30 cellular contexts compared by ENCODE assay signal in the genomic region with DNA sequence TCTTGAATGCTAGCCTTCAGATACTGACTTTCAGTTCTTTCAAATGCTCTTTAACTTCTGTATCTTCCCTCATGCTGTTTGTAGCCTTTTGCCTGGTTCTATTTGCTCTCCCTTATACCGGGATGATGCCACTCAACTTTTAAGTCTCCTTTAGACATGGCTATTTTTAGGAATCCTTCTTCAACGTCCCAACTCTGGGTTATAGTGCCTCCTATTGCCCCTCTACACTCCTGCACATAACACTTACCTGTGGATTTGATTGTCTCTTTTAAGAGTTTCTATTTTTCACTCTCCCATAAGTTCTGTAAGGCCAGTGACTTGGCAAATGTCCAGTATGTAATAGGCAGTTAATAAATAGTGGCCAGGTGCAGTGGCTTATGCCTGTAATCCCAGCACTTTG.
DNase-seq lines count a peak whose midpoint lies in the region; ATAC-seq and TF ChIP-seq lines count a peak whose summit lies in the region.
"Had no signal": no experiment of that assay in that cellular context is flagged by ENCODE, and none has a peak within 500 bp of the region (broad histone marks: within the 10 kb centered on the region; RNA-seq: fewer than 3 reads in every experiment).

No MANE protein-coding gene starts in this region.

- CTCF ChIA-PET in T-cell (lab: Charles Lee): no interaction called here

- H3K9me3 ChIP-seq in liver (ENCODE audit: control insufficient read depth in 4 of 4, low read length in 3 of 4): no peaks in the 10 kb centered on the region
- H3K9me3 ChIP-seq: breast epithelium, pancreas, upper lobe of left lung had no signal

- H3K79me2 ChIP-seq in GM23338 (replicated peaks; ENCODE audit: insufficient read depth): no peaks in the 10 kb centered on the region

- peaks cover 2% of the 10 kb centered on the region for H3K27me3 Mint-ChIP-seq in GM23338 (ENCODE audit: insufficient read depth, low read depth, poor library complexity)
- H3K27me3 Mint-ChIP-seq in chondrocyte (ENCODE audit: low read depth): peaks cover 9% of the 10 kb centered on the region
- no peaks in the 10 kb centered on the region for H3K27me3 Mint-ChIP-seq in CD14-positive monocyte (ENCODE audit: low read depth in 3 of 3)
- no peaks in the 10 kb centered on the region for H3K27me3 Mint-ChIP-seq in T-cell
- H3K27me3 Mint-ChIP-seq: activated CD8-positive, alpha-beta T cell treated with anti-CD3 and anti-CD28 coated beads for 36 hours; CD4-positive, CD25-positive, alpha-beta regulatory T cell had no signal

- H3K4me3 ChIP-seq in GM23338 (no peak overlapping the region), liver (ENCODE audit: low read depth in 1 of 3, low read length in 3 of 3) (no peak overlapping the region)
- H3K4me3 ChIP-seq: breast epithelium, pancreas, upper lobe of left lung had no signal

- H3K27me3 ChIP-seq in GM23338 (ENCODE audit: insufficient read depth) (no peaks in the 10 kb centered on the region), liver (ENCODE audit: control insufficient read depth in 4 of 4, insufficient read depth in 4 of 4, low read length in 3 of 4) (no peaks in the 10 kb centered on the region)
- H3K27me3 ChIP-seq: breast epithelium, pancreas, upper lobe of left lung had no signal

- no peaks in the 10 kb centered on the region for H3K9me2 ChIP-seq in GM23338 (ENCODE audit: insufficient read depth)

- H3K4me3 Mint-ChIP-seq in GM23338 (no peak overlapping the region), chondrocyte (ENCODE audit: unreplicated experiment) (no peak overlapping the region), CD14-positive monocyte (no peak overlapping the region), T-cell (no peak overlapping the region)
- H3K4me3 Mint-ChIP-seq: activated CD8-positive, alpha-beta T cell treated with anti-CD3 and anti-CD28 coated beads for 36 hours; CD4-positive, CD25-positive, alpha-beta regulatory T cell; HFFc6; nephron had no signal

- TF ChIP-seq CTCF in GM23338 (conservative IDR thresholded peaks at IDR 0.05; ENCODE audit: low read depth in 2 of 2) (peak; percentile 58 to 69), chondrocyte (IDR thresholded peaks at IDR 0.05) (peak; percentile 12), liver (IDR thresholded peaks at IDR 0.05; ENCODE audit: low read depth, low read length, missing input control) (peak; percentile 7), CD14-positive monocyte (IDR thresholded peaks at IDR 0.05) (no peak)

- in situ Hi-C loops in ACHN (cut with HindIII; ENCODE audit: low pct_ligation_motif_present, low pct_unique_long_range_greater_than_20kb, low sequenced_read_pairs): no loop called here

- H3K4me1 ChIP-seq in GM23338 (ENCODE audit: insufficient read depth) (peaks cover 13% of the 10 kb centered on the region; the same call in 1 of the 2 replicates), liver (ENCODE audit: control insufficient read depth in 4 of 4, insufficient read depth in 4 of 4, low read length in 3 of 4) (no peaks in the 10 kb centered on the region)
- H3K4me1 ChIP-seq: breast epithelium, upper lobe of left lung had no signal

- H3K36me3 ChIP-seq in GM23338 (ENCODE audit: insufficient read depth) (no peaks in the 10 kb centered on the region), liver (ENCODE audit: control insufficient read depth in 4 of 4, insufficient read depth in 3 of 4, low read depth in 1 of 4, low read length in 3 of 4) (no peaks in the 10 kb centered on the region)
- H3K36me3 ChIP-seq: breast epithelium, pancreas, upper lobe of left lung had no signal

- WGBS in liver: 42% methylated on average over 2 of the region's 2 CpGs

- H3K4me2 ChIP-seq in GM23338: no peak overlapping the region

- no peak overlapping the region for H2AFZ ChIP-seq in GM23338

- no peak overlapping the region for H3K9ac ChIP-seq in liver (ENCODE audit: low read depth in 1 of 2, low read length in 2 of 2)

- no peaks in the 10 kb centered on the region for H4K20me1 ChIP-seq in GM23338 (replicated peaks; ENCODE audit: insufficient read depth)

- no peaks in the 10 kb centered on the region for H3K36me3 Mint-ChIP-seq in GM23338 (ENCODE audit: low read depth)
- no peaks in the 10 kb centered on the region for H3K36me3 Mint-ChIP-seq in chondrocyte (ENCODE audit: low read depth)
- H3K36me3 Mint-ChIP-seq in CD14-positive monocyte: no peaks in the 10 kb centered on the region
- H3K36me3 Mint-ChIP-seq in T-cell: no peaks in the 10 kb centered on the region
- H3K36me3 Mint-ChIP-seq: CD4-positive, CD25-positive, alpha-beta regulatory T cell had no signal

- H3K27ac Mint-ChIP-seq in GM23338 (no peak overlapping the region), chondrocyte (ENCODE audit: unreplicated experiment) (no peak overlapping the region), CD14-positive monocyte (no peak overlapping the region), T-cell (no peak overlapping the region)
- H3K27ac Mint-ChIP-seq: activated CD8-positive, alpha-beta T cell treated with anti-CD3 and anti-CD28 coated beads for 36 hours; CD4-positive, CD25-positive, alpha-beta regulatory T cell; HFFc6; nephron had no signal

- ATAC-seq in GM23338 (peak; percentile 56), T-cell (replicated peaks in 1 of 4) (no peak)
- ATAC-seq: activated CD4-positive, CD25-positive, alpha-beta regulatory T cell treated with anti-CD3 and anti-CD28 coated beads, Interleukin-2, amount 50 U/mL, for 24 hours; activated CD8-positive, alpha-beta T cell treated with anti-CD3 and anti-CD28 coated beads for 36 hours; left colon; pancreas; right cardiac atrium had no signal

- H3F3A ChIP-seq in GM23338 (replicated peaks; ENCODE audit: low read depth): no peaks in the 10 kb centered on the region

- POLR2A ChIA-PET in T-cell (lab: Charles Lee): no interaction called here

- DNase-seq in ACHN (peak; percentile 4), GM23338 (ENCODE audit: low spot score) (peak; percentile 36), chondrocyte (ENCODE audit: low spot score) (no peak), CD14-positive monocyte (ENCODE audit: low spot score) (no peak), NCI-H1694 (lab: John Stamatoyannopoulos, UW) (no peak), T-cell (no peak), DMS79 treated with DMSO at 0.1 percent for 48 hours (lab: John Stamatoyannopoulos, UW) (no peak)
- DNase-seq: activated CD8-positive, alpha-beta T cell treated with anti-CD3 and anti-CD28 coated beads for 36 hours; activated effector memory CD4-positive, alpha-beta T cell treated with anti-CD3 and anti-CD28 coated beads, Interleukin-2, amount 50 U/mL, for 16 hours; activated T-cell treated with anti-CD3 and anti-CD28 coated beads for 4 hours; amniotic stem cell; CD4-positive, CD25-positive, alpha-beta regulatory T cell; cortex of kidney; glutamatergic neuron; HFFc6; Karpas-422; left colon; midbrain; NCI-H1092; NCI-H2029 treated with DMSO at 0.1 percent for 48 hours; NCI-H446 treated with DMSO at 0.1 percent for 48 hours; pancreas; right cardiac atrium; stimulated activated CD4-positive, alpha-beta T cell treated with anti-CD3 and anti-CD28 coated beads, Interleukin-15, amount 100 ng/mL, for 24 hours; stimulated activated CD8-positive, alpha-beta memory T cell treated with anti-CD3 and anti-CD28 coated beads, Interleukin-4, amount 100 ng/mL, for 48 hours; upper lobe of left lung had no signal

- H3K9me3 Mint-ChIP-seq in GM23338 (no peaks in the 10 kb centered on the region), chondrocyte (ENCODE audit: low read depth) (peaks cover 8% of the 10 kb centered on the region), CD14-positive monocyte (peaks cover 0 to 5% (median 2%) of the 10 kb centered on the region in 7 donors), T-cell (no peaks in the 10 kb centered on the region)
- H3K9me3 Mint-ChIP-seq: activated CD8-positive, alpha-beta T cell treated with anti-CD3 and anti-CD28 coated beads for 36 hours; HFFc6; nephron had no signal

- H3K4me1 Mint-ChIP-seq in GM23338 (peaks cover 17% of the 10 kb centered on the region), chondrocyte (ENCODE audit: low read depth) (peaks cover 24% of the 10 kb centered on the region), CD14-positive monocyte (no peaks in the 10 kb centered on the region), T-cell (no peaks in the 10 kb centered on the region)
- H3K4me1 Mint-ChIP-seq: CD4-positive, CD25-positive, alpha-beta regulatory T cell had no signal

- H3K27ac ChIP-seq in GM23338 (ENCODE audit: low read depth): no peak overlapping the region
- no peak overlapping the region for H3K27ac ChIP-seq in liver (ENCODE audit: low read depth in 1 of 2, low read length in 2 of 2)
- H3K27ac ChIP-seq: breast epithelium, pancreas, upper lobe of left lung had no signal

- intact Hi-C loops in CD14-positive monocyte (cut with micrococcal nuclease): no loop called here

- TF ChIP-seq RAD21 in liver (IDR thresholded peaks at IDR 0.05): peak; percentile 24 to 44

TF ChIP-seq in GM23338, 12 proteins besides CTCF, POLR2A, EP300 and RAD21 (continues in another document):
- TF ChIP-seq EZH2 (IDR thresholded peaks at IDR 0.05; ENCODE audit: low read depth, unreplicated experiment): no peak

TF ChIP-seq in liver, 16 proteins besides CTCF, POLR2A, EP300 and RAD21 (continues in another document):
- no peak for TF ChIP-seq EGR1 (IDR thresholded peaks at IDR 0.05; ENCODE audit: low read depth in 2 of 2)
- no peak for TF ChIP-seq YY1 (IDR thresholded peaks at IDR 0.05)
- TF ChIP-seq TAF1 (conservative IDR thresholded peaks at IDR 0.05): no peak
- no peak for TF ChIP-seq JUND (IDR thresholded peaks at IDR 0.05)
- TF ChIP-seq HNF4A (conservative IDR thresholded peaks at IDR 0.05): no peak
- no peak for TF ChIP-seq GABPA (IDR thresholded peaks at IDR 0.05 in 1 of 2, conservative IDR thresholded peaks at IDR 0.05 in 1 of 2)
- TF ChIP-seq HNF4G (IDR thresholded peaks at IDR 0.05): no peak

Comparison
In these comparisons a context has a peak if more than half of its experiments do, and no peak if none do; other contexts are left out.
1. DNase-seq: peak in ACHN (single experiment) and GM23338 (single experiment); none in chondrocyte (single experiment), CD14-positive monocyte (single experiment), NCI-H1694 (single experiment), T-cell (0 of 34) and DMS79 treated with DMSO at 0.1 percent for 48 hours (single experiment).